Comparison of ENCODE assay signal across 9 cellular contexts in the genomic region with DNA sequence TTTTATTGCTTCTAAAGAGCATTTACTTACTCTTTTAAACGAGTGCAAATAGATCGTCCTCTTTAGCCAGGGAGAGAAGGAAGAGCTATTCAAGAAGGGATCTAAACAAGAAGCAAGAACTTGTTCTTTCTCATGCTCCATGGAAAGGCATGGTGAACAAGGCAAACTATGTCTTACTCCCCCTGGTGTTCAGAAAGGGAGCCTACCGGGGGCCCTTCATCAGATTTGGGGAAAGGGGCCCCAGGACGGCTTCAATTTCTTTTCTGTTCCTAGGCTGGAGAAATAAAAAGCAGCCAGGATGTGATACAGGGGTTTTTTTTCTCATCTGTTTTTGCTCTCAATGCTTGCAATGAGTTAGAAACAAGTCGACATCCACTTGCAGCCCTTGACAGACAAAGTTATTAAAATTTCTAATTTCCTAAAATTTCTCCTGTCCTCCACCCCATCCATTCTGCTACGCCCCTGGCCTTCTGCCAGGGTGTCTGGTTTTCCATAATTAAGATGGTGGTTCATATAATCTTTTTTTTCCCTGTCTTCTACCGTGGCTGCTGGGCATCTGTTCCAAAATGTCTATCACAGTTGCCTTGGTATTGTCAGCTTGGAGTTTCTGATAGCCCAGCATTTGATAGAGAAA.
A peak's percentile ranks its signal among the peaks of the same experiment; 100 is the strongest.
DNase-seq lines count a peak whose midpoint lies in the region; ATAC-seq, FAIRE-seq and TF ChIP-seq lines count a peak whose summit lies in the region.
"Had no signal": no experiment of that assay in that cellular context is flagged by ENCODE, and none has a peak within 500 bp of the region (broad histone marks: within the 10 kb centered on the region; RNA-seq: fewer than 3 reads in every experiment).

No MANE protein-coding gene starts in this region.

- H3K4ac ChIP-seq in H1 (replicated peaks; ENCODE audit: insufficient read length, low read depth, low read length), result no peak overlapping the region

- POLR2A ChIA-PET in HEK293T (lab: Yijun Ruan, JAX) (no interaction called here), H1 (lab: Charles Lee; ENCODE audit: partially characterized antibody) (interaction anchor here (0.5 to 1.2 kb wide), 2 partner anchors 13 to 204 kb away, joined by 3 read pairs; no protein-coding TSS in a partner anchor)

- no peak overlapping the region for H3K14ac ChIP-seq in H1 (ENCODE audit: insufficient read length)

- peak; percentile 68 to 81 for TF ChIP-seq RAD21 in H1 (IDR thresholded peaks at IDR 0.05 in 1 of 2, conservative IDR thresholded peaks at IDR 0.05 in 1 of 2; ENCODE audit: low read depth in 2 of 2, low read length in 2 of 2)

- no peaks in the 10 kb centered on the region for H3K36me3 ChIP-seq in H1 (ENCODE audit: control insufficient read depth in 2 of 4, insufficient read depth in 4 of 4, low read length in 3 of 4)
- H3K36me3 ChIP-seq in neutrophil, result no peaks in the 10 kb centered on the region

- H3K18ac ChIP-seq in H1 (ENCODE audit: extremely low read depth, low read length), result no peak overlapping the region

- no peak overlapping the region for H2BK12ac ChIP-seq in H1 (ENCODE audit: low read depth, low read length)

- no peak for TF ChIP-seq POLR2A in H1 (IDR thresholded peaks at IDR 0.05; ENCODE audit: control extremely low read depth in 1 of 2, low read depth in 2 of 2, low read length in 2 of 2)

- H3K27ac ChIP-seq in H1 (ENCODE audit: low read depth, low read length) (no peak overlapping the region), neutrophil (no peak overlapping the region)

- no peaks in the 10 kb centered on the region for H3K23me2 ChIP-seq in H1 (ENCODE audit: low read depth, low read length)

- no peak overlapping the region for H4K5ac ChIP-seq in H1 (ENCODE audit: insufficient read length, low read depth, low read length)

- H2BK20ac ChIP-seq in H1 (ENCODE audit: low read length), result no peak overlapping the region

- no peak overlapping the region for H4K8ac ChIP-seq in H1 (ENCODE audit: extremely low read depth, insufficient read depth, low read length)

- no peak overlapping the region for H2AK5ac ChIP-seq in H1 (ENCODE audit: low read depth, low read length)

- no peak overlapping the region for H2BK15ac ChIP-seq in H1 (ENCODE audit: low read length)

- H3K23ac ChIP-seq in H1 (ENCODE audit: insufficient read length), result no peak overlapping the region

- no peaks in the 10 kb centered on the region for H4K20me1 ChIP-seq in H1 (replicated peaks in 1 of 2; ENCODE audit: control insufficient read depth in 1 of 2, insufficient read depth in 2 of 2, low read length in 2 of 2)

- H3K4me2 ChIP-seq in H1 (ENCODE audit: insufficient read depth in 1 of 2, low read depth in 2 of 2, low read length in 2 of 2), result no peak overlapping the region

- peaks cover 0 to 5% (median 0%) of the 10 kb centered on the region in 4 experiments; a peak in 2 of 7 replicates for H3K4me1 ChIP-seq in H1 (replicated peaks in 1 of 4; ENCODE audit: control insufficient read depth in 3 of 4, insufficient read depth in 4 of 4, low read length in 3 of 4)
- H3K4me1 ChIP-seq in neutrophil (ENCODE audit: control insufficient read depth in 1 of 2, insufficient read depth in 1 of 2, low read depth in 1 of 2, low read length in 1 of 2), result peaks cover 17 to 20% of the 10 kb centered on the region in 2 experiments

- no peak overlapping the region for H3K4me3 ChIP-seq in H1 (ENCODE audit: extremely low read depth in 1 of 4, insufficient read depth in 2 of 4, low read depth in 3 of 4, low read length in 4 of 4)
- no peak overlapping the region for H3K4me3 ChIP-seq in neutrophil (ENCODE audit: low read depth in 1 of 2, low read length in 1 of 2)

- CTCF ChIA-PET in HEK293T (lab: Yijun Ruan, JAX) (interaction anchor here (0.5 to 0.8 kb wide), 3 partner anchors 45 to 216 kb away, joined by 3 read pairs; a partner anchor contains a TSS), H1 (lab: Charles Lee; ENCODE audit: partially characterized antibody) (interaction anchor here (0.6 to 2.7 kb wide), 43 partner anchors 8 to 520 kb away, joined by 3 to 38 read pairs (median 3); a partner anchor contains a TSS)

- peak; percentile 16 to 62 (median 22) for DNase-seq in NCI-H1417 (lab: John Stamatoyannopoulos, UW)
- no peak for DNase-seq in NCI-H1417 treated with DMSO at 0.1 percent for 48 hours (lab: John Stamatoyannopoulos, UW)
- peak; percentile 61 for DNase-seq in HEK293T (ENCODE audit: extremely low spot score)
- peak; percentile 8 for DNase-seq in OCI-M1 (lab: John Stamatoyannopoulos, UW)
- peak; percentile 21 to 81 for DNase-seq in H1 (ENCODE audit: low read depth in 1 of 2, low spot score in 2 of 2)

- H3K27me3 ChIP-seq in H1 (replicated peaks in 1 of 4; ENCODE audit: control insufficient read depth in 3 of 4, extremely low read depth in 1 of 4, insufficient read depth in 3 of 4, low read length in 3 of 4) (no peaks in the 10 kb centered on the region), neutrophil (peaks cover 20% of the 10 kb centered on the region)

- 54% methylated on average over 7 of the region's 7 CpGs; no CpG with 5 or more reads in 1 of the 2 experiments for WGBS in H1 (ENCODE audit: extremely low coverage in 1 of 2, insufficient coverage in 1 of 2, insufficient read length in 1 of 2, insufficient replicate concordance in 2 of 2, low coverage in 1 of 2, low lambda C conversion rate in 2 of 2, missing lambda C conversion rate in 1 of 2), 2 experiments

- no peak overlapping the region for H2BK5ac ChIP-seq in H1 (ENCODE audit: low read depth, low read length)

- no peaks in the 10 kb centered on the region for H3K79me2 ChIP-seq in H1 (ENCODE audit: control insufficient read depth in 1 of 2, insufficient read depth in 2 of 2, low read length in 2 of 2)

- ATAC-seq in GM18502 (IDR thresholded peaks at IDR 0.05; ENCODE audit: poor library complexity, unreplicated experiment), result no peak
- no peak for ATAC-seq in HG03460 (IDR thresholded peaks at IDR 0.05; ENCODE audit: unreplicated experiment)

- peak overlapping the region; percentile 79; the same call in 1 of the 2 replicates for H2AFZ ChIP-seq in H1 (ENCODE audit: low read length)

- H3K79me1 ChIP-seq in H1 (ENCODE audit: low read depth, low read length), result no peaks in the 10 kb centered on the region

- peak; percentile 87 for FAIRE-seq in H1 (lab: Jason Lieb, UNC)
- FAIRE-seq: A204.1 had no signal

- H3K9me3 ChIP-seq in H1 (ENCODE audit: insufficient read depth in 2 of 2, low read depth in 1 of 2, low read length in 1 of 2), result no peaks in the 10 kb centered on the region
- H3K9me3 ChIP-seq in neutrophil, result no peaks in the 10 kb centered on the region

- no peak overlapping the region for H3K9ac ChIP-seq in H1 (replicated peaks in 1 of 4; ENCODE audit: extremely low read depth in 1 of 4, low read depth in 3 of 4, low read length in 3 of 4)

- no peak overlapping the region for H4K91ac ChIP-seq in H1 (replicated peaks; ENCODE audit: insufficient read length, low read length)

- no peak for TF ChIP-seq EP300 in H1 (IDR thresholded peaks at IDR 0.05; ENCODE audit: borderline replicate concordance in 1 of 2, low read depth in 2 of 2, low read length in 2 of 2)

- no peak overlapping the region for H3K56ac ChIP-seq in H1 (replicated peaks; ENCODE audit: insufficient read length, low read depth, low read length)

- H2BK120ac ChIP-seq in H1 (replicated peaks; ENCODE audit: low read depth, low read length), result no peak overlapping the region

- TF ChIP-seq CTCF in H1 (IDR thresholded peaks at IDR 0.05; ENCODE audit: control extremely low read depth in 1 of 3, insufficient read depth in 1 of 3, low read depth in 1 of 3, low read length in 3 of 3) (peak; percentile 44 to 74 (median 73)), neutrophil (IDR thresholded peaks at IDR 0.05) (peak; percentile 46)

TF ChIP-seq in HEK293T, 16 proteins besides CTCF, POLR2A, EP300 and RAD21:
- no peak for TF ChIP-seq ELF4 (IDR thresholded peaks at IDR 0.05)
- TF ChIP-seq, protein P1, sequence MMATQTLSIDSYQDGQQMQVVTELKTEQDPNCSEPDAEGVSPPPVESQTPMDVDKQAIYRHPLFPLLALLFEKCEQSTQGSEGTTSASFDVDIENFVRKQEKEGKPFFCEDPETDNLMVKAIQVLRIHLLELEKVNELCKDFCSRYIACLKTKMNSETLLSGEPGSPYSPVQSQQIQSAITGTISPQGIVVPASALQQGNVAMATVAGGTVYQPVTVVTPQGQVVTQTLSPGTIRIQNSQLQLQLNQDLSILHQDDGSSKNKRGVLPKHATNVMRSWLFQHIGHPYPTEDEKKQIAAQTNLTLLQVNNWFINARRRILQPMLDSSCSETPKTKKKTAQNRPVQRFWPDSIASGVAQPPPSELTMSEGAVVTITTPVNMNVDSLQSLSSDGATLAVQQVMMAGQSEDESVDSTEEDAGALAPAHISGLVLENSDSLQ (IDR thresholded peaks at IDR 0.05), result no peak
- no peak for TF ChIP-seq ARNT (IDR thresholded peaks at IDR 0.05)
- no peak for TF ChIP-seq FOXK2 (IDR thresholded peaks at IDR 0.05)
- no peak for TF ChIP-seq FOXM1 (IDR thresholded peaks at IDR 0.05; ENCODE audit: borderline replicate concordance)
- no peak for TF ChIP-seq LEF1 (IDR thresholded peaks at IDR 0.05; ENCODE audit: borderline replicate concordance)
- no peak for TF ChIP-seq CTBP1 (IDR thresholded peaks at IDR 0.05; ENCODE audit: borderline replicate concordance)
- no peak for TF ChIP-seq L3MBTL2 (conservative IDR thresholded peaks at IDR 0.05)

TF ChIP-seq in H1, 55 proteins besides CTCF, POLR2A, EP300 and RAD21:
- no peak for TF ChIP-seq SIX5 (IDR thresholded peaks at IDR 0.05; ENCODE audit: low read depth, low read length)
- TF ChIP-seq CHD2 (IDR thresholded peaks at IDR 0.05; ENCODE audit: low read length), result no peak
- TF ChIP-seq GABPA (IDR thresholded peaks at IDR 0.05; ENCODE audit: borderline replicate concordance, insufficient read depth, low read length), result no peak
- TF ChIP-seq RFX5 (IDR thresholded peaks at IDR 0.05; ENCODE audit: borderline replicate concordance, low read depth, low read length), result no peak
- TF ChIP-seq ASH2L (IDR thresholded peaks at IDR 0.05; ENCODE audit: low read length), result no peak
- no peak for TF ChIP-seq HDAC6 (IDR thresholded peaks at IDR 0.05; ENCODE audit: low read depth, low read length)
